ENCODE assay signal across 8 cellular contexts in the genomic region with DNA sequence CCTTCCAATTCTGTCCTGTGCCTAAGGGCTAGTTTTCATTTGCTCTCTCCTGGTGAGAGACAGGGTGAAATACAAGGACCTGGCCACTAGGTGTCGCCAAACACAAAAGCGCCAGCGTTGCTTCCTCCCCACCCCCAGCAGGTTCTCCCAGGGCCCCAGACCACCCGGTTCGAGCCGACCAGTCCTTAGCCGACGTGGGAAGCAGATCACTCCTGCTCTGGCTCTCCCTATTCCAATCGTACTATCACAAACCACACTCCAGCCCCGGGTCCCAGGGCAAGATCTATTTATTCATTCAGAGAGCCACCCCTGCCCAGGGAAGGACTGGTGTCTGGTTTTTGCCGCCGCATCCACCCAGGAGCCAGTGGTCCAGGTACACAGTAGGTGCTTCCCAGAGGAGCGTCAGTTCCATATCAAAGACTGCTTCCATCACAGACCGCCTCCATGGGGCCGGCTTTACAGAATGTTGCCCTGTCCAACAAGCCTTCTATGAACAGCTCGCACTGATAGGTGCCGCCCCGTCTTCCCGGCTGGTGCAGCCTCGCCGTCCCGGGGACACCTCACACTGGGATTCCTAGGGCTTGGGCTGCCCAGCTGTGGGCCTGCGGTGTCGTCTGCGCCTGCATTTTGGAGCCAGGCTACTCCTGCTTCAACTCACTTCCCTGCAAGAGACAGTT. TPM values are rescaled to one million over a fixed set of nuclear protein-coding genes. Genes with fewer than 3 reads are reported as not detected.
DNase-seq lines count a peak whose midpoint lies in the region; ATAC-seq and TF ChIP-seq lines count a peak whose summit lies in the region.

No MANE protein-coding gene starts in this region.

- no peaks in the 10 kb centered on the region for H3K36me3 ChIP-seq in SJCRH30
- H3K36me3 ChIP-seq in testis (ENCODE audit: low read depth, missing control alignments) = no peaks in the 10 kb centered on the region

- H3K4me3 ChIP-seq in SJCRH30 (0 out of 2 replicates have a peak overlapping the region, but pooled peaks have one; percentile 8), testis (no peak overlapping the region)

- H3K27me3 ChIP-seq in SJCRH30 = no peaks in the 10 kb centered on the region
- H3K27me3 ChIP-seq in testis = no peaks in the 10 kb centered on the region

- DNase-seq in Kasumi-1 (lab: John Stamatoyannopoulos, UW) = peak; percentile 75 to 85
- DNase-seq in SJCRH30 = peak; percentile 88 to 95
- peak; percentile 18 to 64 (median 50) for DNase-seq in activated naive CD4-positive, alpha-beta T cell (lab: John Stamatoyannopoulos, UW)
- peak; percentile 94 for DNase-seq in germinal center (ENCODE audit: low spot score)
- DNase-seq in nucleus accumbens (lab: John Stamatoyannopoulos, UW) = peak in 51 of 56 donors; percentile 15 to 81 (median 51)
- DNase-seq in testis = peak; percentile 79

- H3K4me1 ChIP-seq in SJCRH30 (peaks cover 27% of the 10 kb centered on the region), testis (peaks cover 7% of the 10 kb centered on the region)

- TF ChIP-seq CTCF in GM12801 (IDR thresholded peaks at IDR 0.05; ENCODE audit: extremely low read depth, insufficient read length) (peak; percentile 15), testis (IDR thresholded peaks at IDR 0.05) (peak; percentile 89 to 98 (median 90))

- no peak for ATAC-seq in GM21515 (IDR thresholded peaks at IDR 0.05; ENCODE audit: unreplicated experiment)

- intact Hi-C loops in testis (cut with DNase I; ENCODE audit: low total_unique reads) = loop anchor here (10.0 kb wide), 1 partner anchor 70 kb away; a partner anchor contains a TSS

- no peaks in the 10 kb centered on the region for H3K9me3 ChIP-seq in SJCRH30 (replicated peaks)
- H3K9me3 ChIP-seq in testis = no peaks in the 10 kb centered on the region

- H3K27ac ChIP-seq in SJCRH30 = no peak overlapping the region; the same call in 1 of the 2 replicates
- no peak overlapping the region for H3K27ac ChIP-seq in testis

- WGBS in testis, 2 donors = 41 to 47% methylated on average over 22 to 25 of the region's 25 CpGs

- no peak for TF ChIP-seq POLR2A in testis (IDR thresholded peaks at IDR 0.05)

RNA-seq across cellular contexts. Expression of a gene that starts 35.0 kb away (rescaled TPM):
- total RNA-seq in SJCRH30 (2014; rRNA removed; shearing (Covaris generic)) = 32.9 and 35.3 TPM in 2 replicates
- total RNA-seq in testis = 10 to 100 TPM; 45.3 to 48.1 TPM
- 60.8 TPM for polyA plus RNA-seq in testis (ENCODE audit: insufficient read depth, low read depth, low replicate concordance)

RNA-seq across cellular contexts. Expression of a gene that starts 51.3 kb away (rescaled TPM):
- 50.5 and 52.4 TPM in 2 replicates for total RNA-seq in SJCRH30 (2014; rRNA removed; shearing (Covaris generic))
- total RNA-seq in testis = 10 to 100 TPM; 52.6 to 70.2 TPM
- polyA plus RNA-seq in testis (ENCODE audit: insufficient read depth, low read depth, low replicate concordance) = 60.4 TPM
